In genomic region chr16:89863741-89864391, GRCh38 we compare ENCODE assay signal across 8 cellular contexts. TPM values are rescaled to one million over a fixed set of nuclear protein-coding genes. Genes with fewer than 3 reads are reported as not detected.
DNase-seq lines count a peak whose midpoint lies in the region; ATAC-seq, FAIRE-seq and TF ChIP-seq lines count a peak whose summit lies in the region.

No MANE protein-coding gene starts in this region.

- H4K20me1 ChIP-seq in GM23248 (ENCODE audit: insufficient read depth), result no peaks in the 10 kb centered on the region

- DNase-seq in GM23248, result peak; percentile 25
- peak in 21 of 34 experiments; percentile 9 to 36 (median 25) for DNase-seq in T-cell
- peak; percentile 24 to 41 (median 27) for DNase-seq in effector memory CD8-positive, alpha-beta T cell
- DNase-seq in psoas muscle, result no peak
- no peak for DNase-seq in RCC 7860 (ENCODE audit: low spot score)
- no peak for DNase-seq in inferior parietal cortex (ENCODE audit: extremely low spot score)

- H3K27ac Mint-ChIP-seq in T-cell, result peak overlapping the region; percentile 92 to 95
- peak overlapping the region; percentile 81 to 89 for H3K27ac Mint-ChIP-seq in effector memory CD8-positive, alpha-beta T cell

- H3K27me3 ChIP-seq in GM23248 (replicated peaks; ENCODE audit: insufficient read depth) (no peaks in the 10 kb centered on the region), psoas muscle (ENCODE audit: insufficient read depth in 3 of 3, low read length in 2 of 3) (peaks cover 0 to 7% (median 2%) of the 10 kb centered on the region in 3 donors)

- H3K36me3 Mint-ChIP-seq in T-cell, result no peaks in the 10 kb centered on the region
- H3K36me3 Mint-ChIP-seq in effector memory CD8-positive, alpha-beta T cell (ENCODE audit: insufficient read depth), result peaks cover 3% of the 10 kb centered on the region

- intact Hi-C loops in psoas muscle (cut with DNase I), result loop anchor here (5.0 to 10.0 kb wide), 2 partner anchors 157 to 159 kb away; partner anchors contain the start of gene SPATA2L (in 1 of the 2)

- TF ChIP-seq CTCF in GM12875 (IDR thresholded peaks at IDR 0.05; ENCODE audit: borderline replicate concordance, insufficient read depth, low read depth, low read length) (no peak), psoas muscle (IDR thresholded peaks at IDR 0.05) (no peak)

- H3K36me3 ChIP-seq in GM23248 (ENCODE audit: low read depth) (no peaks in the 10 kb centered on the region), psoas muscle (ENCODE audit: insufficient read depth in 1 of 2, low read depth in 1 of 2) (no peaks in the 10 kb centered on the region)

- peak overlapping the region; percentile 34 to 82 (median 49) for H3K4me3 Mint-ChIP-seq in T-cell
- peak overlapping the region; percentile 75 to 85 for H3K4me3 Mint-ChIP-seq in effector memory CD8-positive, alpha-beta T cell

- peaks cover 11% of the 10 kb centered on the region for H3K4me1 ChIP-seq in GM23248 (ENCODE audit: insufficient read depth)
- no peaks in the 10 kb centered on the region for H3K4me1 ChIP-seq in psoas muscle

- H3K27ac ChIP-seq in GM23248 (no peak overlapping the region), psoas muscle (peak overlapping the region; percentile 41)

- H3K27me3 Mint-ChIP-seq in T-cell, result no peaks in the 10 kb centered on the region
- H3K27me3 Mint-ChIP-seq in effector memory CD8-positive, alpha-beta T cell, result no peaks in the 10 kb centered on the region

- H3F3A ChIP-seq in GM23248 (ENCODE audit: insufficient read depth), result peaks cover 14% of the 10 kb centered on the region; the same call in 1 of the 2 replicates

- no peaks in the 10 kb centered on the region for H3K9me3 ChIP-seq in GM23248 (ENCODE audit: low read depth)
- peaks cover 10% of the 10 kb centered on the region for H3K9me3 ChIP-seq in psoas muscle

- H3K9me2 ChIP-seq in GM23248 (ENCODE audit: insufficient read depth), result no peaks in the 10 kb centered on the region

- H2AFZ ChIP-seq in GM23248, result no peak overlapping the region

- 81 to 83% methylated on average over 17 of the region's 17 CpGs for WGBS in GM23248 (ENCODE audit: low coverage in 1 of 2, low lambda C conversion rate in 2 of 2, missing lambda C conversion rate in 2 of 2), 2 experiments
- 53 to 57% (median 56%) methylated on average over 17 of the region's 17 CpGs for WGBS in psoas muscle, 3 donors

- CTCF ChIA-PET in T-cell (lab: Charles Lee), result interaction anchor here in 1 of 2 donors (0.6 to 1.3 kb wide), 9 partner anchors 9 to 164 kb away, joined by 3 to 6 read pairs (median 4); partner anchors contain the start of gene TCF25

- H3K4me3 ChIP-seq in GM12875 (ENCODE audit: low read depth, low read length) (peak overlapping the region; percentile 36), GM23248 (no peak overlapping the region), psoas muscle (peak overlapping the region; percentile 11)

- ATAC-seq in T-cell (replicated peaks in 1 of 4), result peak; percentile 71 to 74 (median 72)
- ATAC-seq in effector memory CD8-positive, alpha-beta T cell (replicated peaks), result peak; percentile 69
- ATAC-seq in psoas muscle, result peak in 2 of 4 donors; percentile 11 to 32
- ATAC-seq in HG03439 (IDR thresholded peaks at IDR 0.05; ENCODE audit: unreplicated experiment), result no peak

- H3K9ac ChIP-seq in GM23248, result no peak overlapping the region

- no peaks in the 10 kb centered on the region for H3K9me3 Mint-ChIP-seq in T-cell
- no peaks in the 10 kb centered on the region for H3K9me3 Mint-ChIP-seq in effector memory CD8-positive, alpha-beta T cell

- H3K4me2 ChIP-seq in GM23248 (ENCODE audit: unreplicated experiment), result no peak overlapping the region

- H3K79me2 ChIP-seq in GM23248 (ENCODE audit: insufficient read depth), result no peaks in the 10 kb centered on the region

- H3K4me1 Mint-ChIP-seq in T-cell, result peaks cover 31 to 41% (median 37%) of the 10 kb centered on the region in 3 donors
- H3K4me1 Mint-ChIP-seq in effector memory CD8-positive, alpha-beta T cell (ENCODE audit: low read depth in 2 of 2), result peaks cover 29 to 35% of the 10 kb centered on the region in 2 donors

- no peak for FAIRE-seq in RCC 7860 (lab: Jason Lieb, UNC)

- in situ Hi-C loops in GM23248 (cut with MboI), result no loop called here

- POLR2A ChIA-PET in T-cell (lab: Charles Lee), result interaction anchor here (0.6 to 1.0 kb wide), 5 partner anchors 10 to 289 kb away, joined by 3 to 8 read pairs (median 5); partner anchors contain the start of gene TCF25 (in 1 of the 2)

RNA-seq across cellular contexts. Expression of gene TCF25, which starts 9.5 kb away (rescaled TPM):
- 143 and 166 TPM in 2 replicates for total RNA-seq in GM23248 (2014; rRNA removed; shearing (Covaris generic))
- polyA plus RNA-seq in GM23248 (2016; fragmentation: Nextera tagmentation; extraction: Ambion mirVana), result 162 and 165 TPM in 2 replicates
- 100 to 1,000 TPM; 289 to 400 (median 322) TPM for total RNA-seq in T-cell
- 10 to 100 TPM; 57.6 to 93.6 (median 89.8) TPM for total RNA-seq in psoas muscle
- 10 to 100 TPM; 46.1 to 54.8 (median 50.7) TPM for polyA plus RNA-seq in psoas muscle

RNA-seq across cellular contexts. Expression of gene SPIRE2, which starts 35.6 kb away (rescaled TPM):
- total RNA-seq in GM23248 (2014; rRNA removed; shearing (Covaris generic)), result 3.6 TPM in 1 of 2 replicates, not detected in the other
- polyA plus RNA-seq in GM23248 (2016; fragmentation: Nextera tagmentation; extraction: Ambion mirVana), result 0.55 and 0.79 TPM in 2 replicates
- total RNA-seq in T-cell, result 1 to 10 TPM in 1 of 5 donors, under 1 TPM in 3, not detected in 1; 0.23 to 1.1 (median 0.56) TPM
- total RNA-seq in psoas muscle, result under 1 TPM in 3 of 4 donors, not detected in 1; 0.14 to 0.47 (median 0.22) TPM
- polyA plus RNA-seq in psoas muscle, result under 1 TPM; 0.18 to 0.48 (median 0.27) TPM

RNA-seq across cellular contexts. Expression of gene FANCA, which starts 47.4 kb away (rescaled TPM):
- 10.6 and 12.4 TPM in 2 replicates for total RNA-seq in GM23248 (2014; rRNA removed; shearing (Covaris generic))
- polyA plus RNA-seq in GM23248 (2016; fragmentation: Nextera tagmentation; extraction: Ambion mirVana), result 6.5 and 7.9 TPM in 2 replicates
- total RNA-seq in T-cell, result 1 to 10 TPM; 7.1 to 8.3 (median 7.8) TPM
- total RNA-seq in psoas muscle, result 1 to 10 TPM in 2 of 4 donors, under 1 TPM in 2; 0.79 to 1.1 (median 0.96) TPM
- polyA plus RNA-seq in psoas muscle, result 1 to 10 TPM; 2.2 to 3.7 (median 2.3) TPM

RNA-seq across cellular contexts. Expression of gene MC1R, which starts 54.8 kb away (rescaled TPM):
- 5.6 and 7.7 TPM in 2 replicates for total RNA-seq in GM23248 (2014; rRNA removed; shearing (Covaris generic))
- 3.8 and 4.0 TPM in 2 replicates for polyA plus RNA-seq in GM23248 (2016; fragmentation: Nextera tagmentation; extraction: Ambion mirVana)
- total RNA-seq in T-cell, result 10 to 100 TPM; 11.7 to 13.7 (median 12.9) TPM
- 1 to 10 TPM in 1 of 4 donors, under 1 TPM in 3; 0.67 to 1.1 (median 0.88) TPM for total RNA-seq in psoas muscle
- polyA plus RNA-seq in psoas muscle, result 1 to 10 TPM in 1 of 3 donors, under 1 TPM in 2; 0.18 to 1.8 (median 0.18) TPM

RNA-seq across cellular contexts. Expression of gene TUBB3, which starts 59.3 kb away (rescaled TPM):
- total RNA-seq in GM23248 (2014; rRNA removed; shearing (Covaris generic)), result 215 and 225 TPM in 2 replicates
- polyA plus RNA-seq in GM23248 (2016; fragmentation: Nextera tagmentation; extraction: Ambion mirVana) (95.8 and 96.4 TPM in 2 replicates), psoas muscle (1 to 10 TPM in 1 of 3 donors, under 1 TPM in 2; 0.17 to 2.4 (median 0.47) TPM)
- total RNA-seq in T-cell (1 to 10 TPM in 1 of 5 donors, under 1 TPM in 4; 0.58 to 1.8 (median 0.93) TPM), psoas muscle (1 to 10 TPM in 1 of 4 donors, under 1 TPM in 1, not detected in 2; 0.30 to 1.3 TPM)

Comparison
In these comparisons a context has a peak if more than half of its experiments do, and no peak if none do; other contexts are left out.
1. DNase-seq: peak in GM23248 (single experiment), T-cell (21 of 34) and effector memory CD8-positive, alpha-beta T cell (3 of 3); none in psoas muscle (0 of 2), RCC 7860 (single experiment) and inferior parietal cortex (single experiment).